ENCODE assay signal across 10 cellular contexts in the genomic region with DNA sequence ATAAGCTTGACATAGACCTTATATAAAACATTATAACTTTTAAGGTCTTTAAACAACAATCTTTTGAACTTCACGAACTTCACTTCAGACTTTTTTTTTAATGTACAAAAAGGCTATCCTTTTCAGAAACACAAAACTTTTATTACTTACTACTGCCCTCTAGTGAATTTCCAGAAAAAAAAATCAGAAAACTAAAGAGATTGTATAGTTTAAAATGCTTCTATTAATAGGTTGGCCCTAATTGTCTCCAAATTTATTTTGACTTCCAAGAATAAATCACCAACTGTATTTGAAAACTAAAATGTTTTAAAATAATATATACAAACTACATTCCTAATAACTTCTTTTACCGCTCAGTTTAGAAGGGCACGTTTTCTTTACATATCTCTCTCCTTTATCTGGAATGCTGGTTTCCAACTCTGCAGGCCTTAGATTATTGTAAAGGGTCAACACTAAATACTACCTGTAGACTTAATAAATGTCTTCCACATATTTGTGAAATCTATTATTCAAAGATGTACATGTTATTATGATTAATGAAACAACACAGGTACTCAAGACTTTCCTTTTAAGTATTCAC.
DNase-seq lines count a peak whose midpoint lies in the region; ATAC-seq and TF ChIP-seq lines count a peak whose summit lies in the region.
"Had no signal": no experiment of that assay in that cellular context is flagged by ENCODE, and none has a peak within 500 bp of the region (broad histone marks: within the 10 kb centered on the region; RNA-seq: fewer than 3 reads in every experiment).

No MANE protein-coding gene starts in this region.

- no peak overlapping the region for H3K9ac ChIP-seq in colonic mucosa (ENCODE audit: low read depth in 2 of 2, low read length in 2 of 2)

- H3K27ac ChIP-seq in colonic mucosa = no peak overlapping the region

- no peak overlapping the region for H3K4me3 ChIP-seq in colonic mucosa

- TF ChIP-seq CTCF in colonic mucosa (IDR thresholded peaks at IDR 0.05) = peak; percentile 19

- H3K27ac Mint-ChIP-seq in stimulated activated naive B cell treated with anti-CD40 and anti-IgM and Interleukin-4, amounts not matched to agents 10 μg/mL and 1 μg/mL and 100 μg/mL, for 72 hours = peak overlapping the region; percentile 3
- H3K27ac Mint-ChIP-seq in activated T-helper 17 cell treated with anti-CD3 and anti-CD28 coated beads, Interleukin-2, amount 50 U/mL, for 72 hours = no peak overlapping the region
- H3K27ac Mint-ChIP-seq: stimulated activated naive CD8-positive, alpha-beta T cell treated with anti-CD3 and anti-CD28 coated beads, Interleukin-15, Interleukin-2, amounts not matched to agents 100 ng/mL and 50 ng/mL, for 24 hours had no signal

- H3K4me3 Mint-ChIP-seq in stimulated activated naive B cell treated with anti-CD40 and anti-IgM and Interleukin-4, amounts not matched to agents 10 μg/mL and 1 μg/mL and 100 μg/mL, for 72 hours = no peak overlapping the region
- no peak overlapping the region for H3K4me3 Mint-ChIP-seq in activated T-cell treated with anti-CD3 and anti-CD28 coated beads, Interleukin-2, amount 50 U/mL, for 4 hours
- H3K4me3 Mint-ChIP-seq in activated T-helper 17 cell treated with anti-CD3 and anti-CD28 coated beads, Interleukin-2, amount 50 U/mL, for 72 hours = no peak overlapping the region
- H3K4me3 Mint-ChIP-seq: stimulated activated naive CD8-positive, alpha-beta T cell treated with anti-CD3 and anti-CD28 coated beads, Interleukin-15, Interleukin-2, amounts not matched to agents 100 ng/mL and 50 ng/mL, for 24 hours had no signal

- no peaks in the 10 kb centered on the region for H3K27me3 ChIP-seq in colonic mucosa

- no peaks in the 10 kb centered on the region for H3K9me3 ChIP-seq in colonic mucosa

- peaks cover 6% of the 10 kb centered on the region in 2 donors for H3K9me3 Mint-ChIP-seq in stimulated activated naive B cell treated with anti-CD40 and anti-IgM and Interleukin-4, amounts not matched to agents 10 μg/mL and 1 μg/mL and 100 μg/mL, for 72 hours
- H3K9me3 Mint-ChIP-seq in activated T-cell treated with anti-CD3 and anti-CD28 coated beads, Interleukin-2, amount 50 U/mL, for 4 hours = peaks cover 4% of the 10 kb centered on the region
- H3K9me3 Mint-ChIP-seq in activated T-helper 17 cell treated with anti-CD3 and anti-CD28 coated beads, Interleukin-2, amount 50 U/mL, for 72 hours = peaks cover 5% of the 10 kb centered on the region

- intact Hi-C loops in colonic mucosa (cut with DNase I) = loop anchor here (10.0 kb wide), 1 partner anchor 385 kb away; no protein-coding TSS in a partner anchor

- H3K4me1 Mint-ChIP-seq in stimulated activated naive B cell treated with anti-CD40 and anti-IgM and Interleukin-4, amounts not matched to agents 10 μg/mL and 1 μg/mL and 100 μg/mL, for 72 hours = peaks cover 16 to 20% of the 10 kb centered on the region in 2 donors
- H3K4me1 Mint-ChIP-seq in activated T-cell treated with anti-CD3 and anti-CD28 coated beads, Interleukin-2, amount 50 U/mL, for 4 hours (ENCODE audit: low read depth) = peaks cover under 1% of the 10 kb centered on the region
- peaks cover 9% of the 10 kb centered on the region for H3K4me1 Mint-ChIP-seq in activated T-helper 17 cell treated with anti-CD3 and anti-CD28 coated beads, Interleukin-2, amount 50 U/mL, for 72 hours

- DNase-seq in SHP77 treated with DMSO at 0.1 percent for 48 hours (lab: John Stamatoyannopoulos, UW) = peak; percentile 8
- no peak for DNase-seq in SHP77 (lab: John Stamatoyannopoulos, UW)
- DNase-seq in NCI-H2171 (lab: John Stamatoyannopoulos, UW) = peak; percentile 7
- no peak for DNase-seq in colonic mucosa
- DNase-seq in stimulated activated naive B cell treated with anti-CD40 and anti-IgM and Interleukin-4, amounts not matched to agents 10 μg/mL and 1 μg/mL and 100 μg/mL, for 72 hours = no peak
- no peak for DNase-seq in activated T-cell treated with anti-CD3 and anti-CD28 coated beads, Interleukin-2, amount 50 U/mL, for 4 hours
- DNase-seq: Calu3 had no signal

- no peaks in the 10 kb centered on the region for H3K36me3 ChIP-seq in colonic mucosa

- H3K36me3 Mint-ChIP-seq in stimulated activated naive B cell treated with anti-CD40 and anti-IgM and Interleukin-4, amounts not matched to agents 10 μg/mL and 1 μg/mL and 100 μg/mL, for 72 hours = peaks cover 31 to 39% of the 10 kb centered on the region in 2 donors
- peaks cover 16% of the 10 kb centered on the region for H3K36me3 Mint-ChIP-seq in activated T-cell treated with anti-CD3 and anti-CD28 coated beads, Interleukin-2, amount 50 U/mL, for 4 hours (ENCODE audit: insufficient read depth)
- peaks cover 25% of the 10 kb centered on the region for H3K36me3 Mint-ChIP-seq in activated T-helper 17 cell treated with anti-CD3 and anti-CD28 coated beads, Interleukin-2, amount 50 U/mL, for 72 hours (ENCODE audit: low read depth)

- no peaks in the 10 kb centered on the region for H3K27me3 Mint-ChIP-seq in stimulated activated naive B cell treated with anti-CD40 and anti-IgM and Interleukin-4, amounts not matched to agents 10 μg/mL and 1 μg/mL and 100 μg/mL, for 72 hours
- H3K27me3 Mint-ChIP-seq in activated T-cell treated with anti-CD3 and anti-CD28 coated beads, Interleukin-2, amount 50 U/mL, for 4 hours (ENCODE audit: low read depth) = no peaks in the 10 kb centered on the region
- no peaks in the 10 kb centered on the region for H3K27me3 Mint-ChIP-seq in activated T-helper 17 cell treated with anti-CD3 and anti-CD28 coated beads, Interleukin-2, amount 50 U/mL, for 72 hours
- H3K27me3 Mint-ChIP-seq: stimulated activated naive CD8-positive, alpha-beta T cell treated with anti-CD3 and anti-CD28 coated beads, Interleukin-15, Interleukin-2, amounts not matched to agents 100 ng/mL and 50 ng/mL, for 24 hours had no signal

- no peak for ATAC-seq in stimulated activated naive B cell treated with anti-CD40 and anti-IgM and Interleukin-4, amounts not matched to agents 10 μg/mL and 1 μg/mL and 100 μg/mL, for 72 hours (replicated peaks)
- no peak for ATAC-seq in GM19455 (IDR thresholded peaks at IDR 0.05; ENCODE audit: unreplicated experiment)
- ATAC-seq in activated T-cell treated with anti-CD3 and anti-CD28 coated beads, Interleukin-2, amount 50 U/mL, for 4 hours = no peak
- ATAC-seq in activated T-helper 17 cell treated with anti-CD3 and anti-CD28 coated beads, Interleukin-2, amount 50 U/mL, for 72 hours (replicated peaks) = no peak

- no peaks in the 10 kb centered on the region for H3K4me1 ChIP-seq in colonic mucosa

Comparison
In these comparisons a context has a peak if more than half of its experiments do, and no peak if none do; other contexts are left out.
1. DNase-seq: peak in SHP77 treated with DMSO at 0.1 percent for 48 hours (single experiment) and NCI-H2171 (single experiment); none in SHP77 (0 of 2), colonic mucosa (single experiment), stimulated activated naive B cell treated with anti-CD40 and anti-IgM and Interleukin-4, amounts not matched to agents 10 μg/mL and 1 μg/mL and 100 μg/mL, for 72 hours (single experiment) and activated T-cell treated with anti-CD3 and anti-CD28 coated beads, Interleukin-2, amount 50 U/mL, for 4 hours (single experiment).